Comparison of ENCODE assay signal across 17 cellular contexts in the genomic region with DNA sequence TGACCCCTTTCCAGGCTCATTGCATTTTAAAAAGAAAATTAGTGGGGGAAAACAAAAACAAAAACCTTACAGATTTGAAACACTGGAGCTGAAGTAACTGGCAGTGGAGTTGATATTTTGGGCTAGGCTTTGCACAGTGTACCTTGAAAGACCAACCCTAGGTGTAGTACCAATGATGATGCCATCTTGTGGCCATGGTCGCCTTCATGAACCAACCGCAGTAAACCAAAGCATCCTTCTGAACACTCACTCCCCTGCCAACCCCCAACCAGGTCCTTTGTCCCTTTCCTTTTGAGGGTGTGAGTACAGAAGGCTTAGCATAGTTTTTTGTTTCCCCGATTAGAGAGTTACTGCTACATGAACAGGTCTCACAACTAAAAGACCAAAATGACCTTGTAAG. TPM values are rescaled to one million over a fixed set of nuclear protein-coding genes. Genes with fewer than 3 reads are reported as not detected.
DNase-seq lines count a peak whose midpoint lies in the region; ATAC-seq, FAIRE-seq and TF ChIP-seq lines count a peak whose summit lies in the region.
"Had no signal": no experiment of that assay in that cellular context is flagged by ENCODE, and none has a peak within 500 bp of the region (broad histone marks: within the 10 kb centered on the region; RNA-seq: fewer than 3 reads in every experiment).

No MANE protein-coding gene starts in this region.

- no CpG with 5 or more reads among the region's 3 CpGs for WGBS in mesendoderm (ENCODE audit: extremely low coverage, insufficient coverage, low lambda C conversion rate)

- no peak for TF ChIP-seq CTCF in activated B cell treated with CpG ODN at 0.5 μM for 24 hours (IDR thresholded peaks at IDR 0.05)

- peaks cover 11% of the 10 kb centered on the region for H3K36me3 Mint-ChIP-seq in activated B cell treated with CpG ODN at 0.5 μM for 24 hours (ENCODE audit: low read depth)

- no peaks in the 10 kb centered on the region for H3K27me3 Mint-ChIP-seq in activated B cell treated with CpG ODN at 0.5 μM for 24 hours
- H3K27me3 Mint-ChIP-seq: activated naive CD8-positive, alpha-beta T cell had no signal

- H3K4me2 ChIP-seq in mesendoderm (ENCODE audit: low read length) = no peak overlapping the region

- peak; percentile 16 for DNase-seq in SHP77 (lab: John Stamatoyannopoulos, UW)
- no peak for DNase-seq in SHP77 treated with DMSO at 0.1 percent for 48 hours (lab: John Stamatoyannopoulos, UW)
- no peak for DNase-seq in HTR-8/SVneo (ENCODE audit: insufficient read length, low spot score)
- DNase-seq in activated B cell treated with CpG ODN at 0.5 μM for 24 hours = no peak
- peak; percentile 8 for DNase-seq in mesendoderm
- no peak for DNase-seq in epidermal melanocyte (ENCODE audit: insufficient read length, low spot score)
- no peak for DNase-seq in UCSD-AML1 (lab: John Stamatoyannopoulos, UW; ENCODE audit: unreplicated experiment)
- DNase-seq in activated CD4-positive, CD25-positive, alpha-beta regulatory T cell treated with anti-CD3 and anti-CD28 coated beads, Interleukin-2, amount 50 U/mL, for 72 hours = no peak
- DNase-seq: kidney, right cardiac atrium, testis had no signal

- no peaks in the 10 kb centered on the region for H3K36me3 ChIP-seq in mesendoderm (ENCODE audit: control insufficient read depth, insufficient read depth, low read length)
- H3K36me3 ChIP-seq: cardiac muscle cell, neutrophil had no signal

- intact Hi-C loops in activated B cell treated with CpG ODN at 0.5 μM for 24 hours (cut with micrococcal nuclease) = no loop called here

- no peak overlapping the region for H3K23ac ChIP-seq in mesendoderm (ENCODE audit: low read length)

- no peak overlapping the region for H4K8ac ChIP-seq in mesendoderm (ENCODE audit: low read depth, low read length)

- no peak overlapping the region for H3K4me3 ChIP-seq in mesendoderm (ENCODE audit: low read length)
- H3K4me3 ChIP-seq: cardiac muscle cell, testis had no signal

- no peak overlapping the region for H2BK5ac ChIP-seq in mesendoderm (ENCODE audit: low read length)

- H3K56ac ChIP-seq in mesendoderm (ENCODE audit: low read length) = no peak overlapping the region

- H3K79me2 ChIP-seq in mesendoderm (ENCODE audit: control insufficient read depth, insufficient read depth, low read length) = no peaks in the 10 kb centered on the region

- no peaks in the 10 kb centered on the region for H3K9me3 Mint-ChIP-seq in activated B cell treated with CpG ODN at 0.5 μM for 24 hours

- POLR2A ChIA-PET in activated B cell treated with CpG ODN at 0.5 μM for 24 hours (lab: Charles Lee) = no interaction called here

- H3K9ac ChIP-seq in mesendoderm (ENCODE audit: low read length) = no peak overlapping the region

- H3K4me1 ChIP-seq in mesendoderm (ENCODE audit: control insufficient read depth, low read depth, low read length) = no peaks in the 10 kb centered on the region

- H3K27ac Mint-ChIP-seq in activated B cell treated with CpG ODN at 0.5 μM for 24 hours = no peak overlapping the region
- H3K27ac Mint-ChIP-seq: activated naive CD8-positive, alpha-beta T cell had no signal

- no peak overlapping the region for H3K18ac ChIP-seq in mesendoderm (ENCODE audit: low read length)

- H3K79me1 ChIP-seq in mesendoderm (ENCODE audit: low read length) = no peaks in the 10 kb centered on the region

- no peak overlapping the region for H2BK120ac ChIP-seq in mesendoderm (ENCODE audit: low read depth, low read length)

- no peak overlapping the region for H3K4me3 Mint-ChIP-seq in activated B cell treated with CpG ODN at 0.5 μM for 24 hours
- H3K4me3 Mint-ChIP-seq: activated naive CD8-positive, alpha-beta T cell had no signal

- no peak overlapping the region for H3K4ac ChIP-seq in mesendoderm (ENCODE audit: low read depth, low read length)

- no peak overlapping the region for H3K27ac ChIP-seq in mesendoderm (ENCODE audit: low read depth, low read length)
- H3K27ac ChIP-seq: cardiac muscle cell, neutrophil, testis had no signal

- ATAC-seq in activated B cell treated with CpG ODN at 0.5 μM for 24 hours (ENCODE audit: low read depth) = peak; percentile 25
- ATAC-seq: right cardiac atrium had no signal

- H3K4me1 Mint-ChIP-seq in activated B cell treated with CpG ODN at 0.5 μM for 24 hours = peaks cover 4% of the 10 kb centered on the region

- H4K5ac ChIP-seq in mesendoderm (ENCODE audit: low read length) = no peak overlapping the region

- H2BK15ac ChIP-seq in mesendoderm (replicated peaks; ENCODE audit: low read depth) = no peak overlapping the region

- H2AK5ac ChIP-seq in mesendoderm (ENCODE audit: low read length) = no peak overlapping the region

- peak; percentile 90 for FAIRE-seq in HTR-8/SVneo (lab: Jason Lieb, UNC)
- FAIRE-seq: D721Med, endometrium, kidney had no signal

- H3K27me3 ChIP-seq in mesendoderm (ENCODE audit: insufficient read depth, low read length, poor library complexity) = no peaks in the 10 kb centered on the region
- H3K27me3 ChIP-seq: neutrophil, testis had no signal

- CTCF ChIA-PET in activated B cell treated with CpG ODN at 0.5 μM for 24 hours (lab: Charles Lee) = interaction anchor here (1.4 kb wide), 1 partner anchor 292 kb away, joined by 4 read pairs; no protein-coding TSS in a partner anchor

RNA-seq across cellular contexts. Expression of a gene that starts 5.9 kb away (rescaled TPM):
- 0.37 TPM in 1 of 2 replicates, not detected in the other for total RNA-seq in activated B cell treated with CpG ODN at 0.5 μM for 24 hours
- polyA plus RNA-seq in mesendoderm (2013, experiment 1 of 2) = 0.07 TPM
- 0.10 TPM for polyA plus RNA-seq in mesendoderm (2013, experiment 2 of 2)
- total RNA-seq: cardiac muscle cell, glomerular endothelial cell, kidney, right cardiac atrium had no signal
- polyA plus RNA-seq: cardiac muscle cell, right cardiac atrium had no signal

RNA-seq across cellular contexts. Expression of a gene that starts 25.7 kb away (rescaled TPM):
- 29.1 and 35.7 TPM in 2 replicates for total RNA-seq in activated B cell treated with CpG ODN at 0.5 μM for 24 hours
- 58.7 TPM for polyA plus RNA-seq in mesendoderm (2013, experiment 1 of 2)
- polyA plus RNA-seq in mesendoderm (2013, experiment 2 of 2) = 59.2 TPM

RNA-seq across cellular contexts. Expression of a gene that starts 25.9 kb away (rescaled TPM):
- total RNA-seq in activated B cell treated with CpG ODN at 0.5 μM for 24 hours = 18.3 and 19.8 TPM in 2 replicates
- polyA plus RNA-seq in mesendoderm (2013, experiment 1 of 2) = 12.3 TPM
- polyA plus RNA-seq in mesendoderm (2013, experiment 2 of 2) = 10.9 TPM

Comparison
In these comparisons a context has a peak if more than half of its experiments do, and no peak if none do; other contexts are left out.
1. DNase-seq: peak in SHP77 (2 of 2) and mesendoderm (single experiment); none in SHP77 treated with DMSO at 0.1 percent for 48 hours (single experiment), HTR-8/SVneo (single experiment), activated B cell treated with CpG ODN at 0.5 μM for 24 hours (single experiment), epidermal melanocyte (single experiment), UCSD-AML1 (single experiment) and activated CD4-positive, CD25-positive, alpha-beta regulatory T cell treated with anti-CD3 and anti-CD28 coated beads, Interleukin-2, amount 50 U/mL, for 72 hours (single experiment).